ENCODE assay signal across 8 cellular contexts in the genomic region with DNA sequence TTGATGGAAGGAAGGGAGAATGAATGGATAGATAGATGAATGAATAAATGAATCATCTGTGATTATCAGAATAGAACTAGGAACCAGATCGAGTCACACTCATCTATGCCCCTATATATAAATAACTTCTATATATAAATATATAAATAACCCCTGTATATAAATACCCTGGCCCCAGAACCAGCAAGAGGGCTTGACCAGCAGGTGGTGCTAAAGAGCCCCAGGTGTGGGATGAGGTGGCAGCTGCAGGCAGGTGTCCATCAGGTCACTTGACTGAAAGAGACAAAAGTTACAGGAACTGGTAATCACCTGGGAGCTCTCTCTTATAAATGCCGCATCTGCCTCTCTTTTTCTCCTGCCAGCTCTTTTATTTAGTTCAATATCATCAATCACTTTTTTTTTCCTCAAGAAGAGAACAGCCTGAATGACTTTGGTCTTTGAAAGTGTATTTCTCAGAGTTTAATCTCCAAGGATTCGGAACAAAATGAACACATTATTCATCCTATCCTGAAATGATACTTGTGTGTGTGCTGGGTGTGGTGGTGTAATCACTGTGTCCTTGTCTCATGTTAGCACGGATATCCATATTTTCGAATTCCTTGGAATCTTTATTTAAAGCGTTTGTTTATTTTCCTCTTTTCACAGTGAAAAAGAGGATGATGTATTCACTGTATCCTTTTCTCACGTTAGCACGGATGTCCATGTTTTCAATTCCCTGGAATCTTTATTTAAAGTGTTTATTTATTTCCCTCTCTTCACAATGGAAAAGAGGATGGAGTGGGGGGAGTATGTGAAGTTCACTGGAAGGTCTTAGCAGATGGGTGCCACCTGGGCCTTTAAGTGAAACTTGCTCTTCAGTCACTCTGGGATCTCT. TPM values are rescaled to one million over a fixed set of nuclear protein-coding genes. Genes with fewer than 3 reads are reported as not detected.
DNase-seq lines count a peak whose midpoint lies in the region; ATAC-seq and TF ChIP-seq lines count a peak whose summit lies in the region.

No MANE protein-coding gene starts in this region.

- H3K9me3 ChIP-seq in NT2/D1 (ENCODE audit: insufficient read depth, low read length), result no peaks in the 10 kb centered on the region; the same call in 1 of the 2 replicates
- no peaks in the 10 kb centered on the region for H3K9me3 ChIP-seq in ovary
- no peaks in the 10 kb centered on the region for H3K9me3 ChIP-seq in upper lobe of right lung

- H3K4me3 ChIP-seq in NT2/D1 (ENCODE audit: insufficient read length, low read depth) (no peak overlapping the region), fibroblast of villous mesenchyme (ENCODE audit: low read depth, low read length) (no peak overlapping the region), ovary (no peak overlapping the region), upper lobe of right lung (no peak overlapping the region)

- 9 to 16% (median 11%) methylated on average over 8 of the region's 8 CpGs for WGBS in ovary, 3 donors

- H3K36me3 ChIP-seq in NT2/D1 (ENCODE audit: insufficient read depth, insufficient read length, low read length) (no peaks in the 10 kb centered on the region), ovary (no peaks in the 10 kb centered on the region), upper lobe of right lung (no peaks in the 10 kb centered on the region)

- H3K4me3 Mint-ChIP-seq in activated T-cell treated with anti-CD3 and anti-CD28 coated beads, Interleukin-2, amount 50 U/mL, for 4 hours, result no peak overlapping the region

- H3K4me1 ChIP-seq in NT2/D1 (ENCODE audit: insufficient read depth, insufficient read length) (no peaks in the 10 kb centered on the region), ovary (ENCODE audit: insufficient read depth) (no peaks in the 10 kb centered on the region), upper lobe of right lung (no peaks in the 10 kb centered on the region)

- DNase-seq in D341Med (ENCODE audit: low spot score) (peak; percentile 77), NT2/D1 (ENCODE audit: low read depth, low spot score) (peak; percentile 40), fibroblast of villous mesenchyme (ENCODE audit: low read depth) (peak; percentile 58), ovary (peak; percentile 43 to 66 (median 53)), upper lobe of right lung (peak; percentile 76)
- peak; percentile 83 for DNase-seq in activated T-cell treated with anti-CD3 and anti-CD28 coated beads, Interleukin-2, amount 50 U/mL, for 4 hours

- TF ChIP-seq CTCF in fibroblast of villous mesenchyme (IDR thresholded peaks at IDR 0.05; ENCODE audit: insufficient read depth, low read depth, low read length), result peak; percentile 81
- peak in 1 of 3 donors; percentile 44 for TF ChIP-seq CTCF in ovary (IDR thresholded peaks at IDR 0.05)
- peak; percentile 84 for TF ChIP-seq CTCF in upper lobe of right lung (IDR thresholded peaks at IDR 0.05)

- no peaks in the 10 kb centered on the region for H3K36me3 Mint-ChIP-seq in activated T-cell treated with anti-CD3 and anti-CD28 coated beads, Interleukin-2, amount 50 U/mL, for 4 hours (ENCODE audit: insufficient read depth)

- no peak overlapping the region for H3K9ac ChIP-seq in NT2/D1 (ENCODE audit: insufficient read length, low read depth)

- no peak for TF ChIP-seq POLR2A in ovary (IDR thresholded peaks at IDR 0.05)

- H3K27ac ChIP-seq in ovary, result no peak overlapping the region
- H3K27ac ChIP-seq in upper lobe of right lung, result no peak overlapping the region

- no peak for TF ChIP-seq EP300 in ovary (IDR thresholded peaks at IDR 0.05)

- H3K4me1 Mint-ChIP-seq in activated T-cell treated with anti-CD3 and anti-CD28 coated beads, Interleukin-2, amount 50 U/mL, for 4 hours (ENCODE audit: low read depth), result peaks cover 34% of the 10 kb centered on the region

- peak; percentile 60 for ATAC-seq in HG02798 (IDR thresholded peaks at IDR 0.05; ENCODE audit: poor library complexity, unreplicated experiment)
- ATAC-seq in activated T-cell treated with anti-CD3 and anti-CD28 coated beads, Interleukin-2, amount 50 U/mL, for 4 hours, result no peak
- ATAC-seq in upper lobe of right lung, result peak; percentile 88
- ATAC-seq in HG03196 (IDR thresholded peaks at IDR 0.05; ENCODE audit: unreplicated experiment), result no peak

- peaks cover 4% of the 10 kb centered on the region for H3K9me3 Mint-ChIP-seq in activated T-cell treated with anti-CD3 and anti-CD28 coated beads, Interleukin-2, amount 50 U/mL, for 4 hours

- peaks cover 14% of the 10 kb centered on the region for H3K27me3 Mint-ChIP-seq in activated T-cell treated with anti-CD3 and anti-CD28 coated beads, Interleukin-2, amount 50 U/mL, for 4 hours (ENCODE audit: low read depth)

- no peaks in the 10 kb centered on the region for H3K27me3 ChIP-seq in NT2/D1 (ENCODE audit: insufficient read depth, insufficient read length)
- H3K27me3 ChIP-seq in ovary, result no peaks in the 10 kb centered on the region
- H3K27me3 ChIP-seq in upper lobe of right lung, result no peaks in the 10 kb centered on the region

- intact Hi-C loops in ovary (cut with DNase I), result loop anchor here in 1 of 4 donors (5.0 kb wide), 1 partner anchor 260 kb away; no protein-coding TSS in a partner anchor
- intact Hi-C loops in upper lobe of right lung (cut with DNase I), result loop anchor here (10.0 kb wide), 1 partner anchor 98 kb away; no protein-coding TSS in a partner anchor

RNA-seq across cellular contexts. Expression of a gene that starts 35.4 kb away (rescaled TPM):
- 10 to 100 TPM; 32.6 to 36.6 (median 35.6) TPM for total RNA-seq in activated T-cell treated with anti-CD3 and anti-CD28 coated beads, Interleukin-2, amount 50 U/mL, for 4 hours
- total RNA-seq in fibroblast of villous mesenchyme (95.7 and 131 TPM in 2 replicates), ovary (10 to 100 TPM; 24.2 to 54.5 (median 37.4) TPM), upper lobe of right lung (49.9 TPM)
- polyA plus RNA-seq in ovary, result 10 to 100 TPM; 10.2 to 46.6 TPM

Comparison
In these comparisons a context has a peak if more than half of its experiments do, and no peak if none do; other contexts are left out.
1. ATAC-seq: peak in HG02798 (single experiment) and upper lobe of right lung (single experiment); none in activated T-cell treated with anti-CD3 and anti-CD28 coated beads, Interleukin-2, amount 50 U/mL, for 4 hours (0 of 2) and HG03196 (single experiment).
2. Peak in every context shown above with its lines, with median percentiles within 50 percentile points of each other: DNase-seq.